Comparison of ENCODE assay signal across 10 cellular contexts in genomic region chr15:35690698-35691116, GRCh38.
DNase-seq lines count a peak whose midpoint lies in the region; ATAC-seq and TF ChIP-seq lines count a peak whose summit lies in the region.
"Had no signal": no experiment of that assay in that cellular context is flagged by ENCODE, and none has a peak within 500 bp of the region (broad histone marks: within the 10 kb centered on the region; RNA-seq: fewer than 3 reads in every experiment).

No MANE protein-coding gene starts in this region.

- ATAC-seq in GM21528 (IDR thresholded peaks at IDR 0.05; ENCODE audit: low FRiP score, unreplicated experiment): no peak
- ATAC-seq in GM21526 (IDR thresholded peaks at IDR 0.05; ENCODE audit: low FRiP score, unreplicated experiment): no peak

- H3K4me1 ChIP-seq in testis: peaks cover 28% of the 10 kb centered on the region

- H3K9me3 Mint-ChIP-seq in endothelial cell (ENCODE audit: unreplicated experiment) (no peaks in the 10 kb centered on the region), mesothelial cell of epicardium (peaks cover 2% of the 10 kb centered on the region)

- H3K27ac Mint-ChIP-seq in endothelial cell (ENCODE audit: unreplicated experiment) (peak overlapping the region; percentile 86), mesothelial cell of epicardium (peak overlapping the region; percentile 95)

- no peaks in the 10 kb centered on the region for H3K9me3 ChIP-seq in testis

- H3K36me3 Mint-ChIP-seq in endothelial cell (ENCODE audit: low read depth, unreplicated experiment) (no peaks in the 10 kb centered on the region), mesothelial cell of epicardium (no peaks in the 10 kb centered on the region)

- TF ChIP-seq POLR2A in testis (IDR thresholded peaks at IDR 0.05): no peak

- no peak for TF ChIP-seq CTCF in endothelial cell (IDR thresholded peaks at IDR 0.05; ENCODE audit: unreplicated experiment)
- no peak for TF ChIP-seq CTCF in mesothelial cell of epicardium (IDR thresholded peaks at IDR 0.05; ENCODE audit: unreplicated experiment)
- no peak for TF ChIP-seq CTCF in testis (IDR thresholded peaks at IDR 0.05)

- 15 to 17% methylated on average over 1 of the region's 1 CpG for WGBS in testis, 2 donors

- H3K4me1 Mint-ChIP-seq in endothelial cell (ENCODE audit: unreplicated experiment) (peaks cover 29% of the 10 kb centered on the region), mesothelial cell of epicardium (peaks cover 65% of the 10 kb centered on the region)

- no peaks in the 10 kb centered on the region for H3K27me3 Mint-ChIP-seq in endothelial cell (ENCODE audit: unreplicated experiment)
- no peaks in the 10 kb centered on the region for H3K27me3 Mint-ChIP-seq in mesothelial cell of epicardium (ENCODE audit: low read depth)

- H3K27ac ChIP-seq in testis: peak overlapping the region; percentile 35 to 92

- no peaks in the 10 kb centered on the region for H3K36me3 ChIP-seq in testis (ENCODE audit: low read depth, missing control alignments)

- intact Hi-C loops in testis (cut with DNase I; ENCODE audit: low total_unique reads): no loop called here

- no peak overlapping the region for H3K4me3 ChIP-seq in testis

- DNase-seq in RPMI7951 (ENCODE audit: low read depth) (peak; percentile 52), endothelial cell (ENCODE audit: low spot score) (no peak), mesothelial cell of epicardium (ENCODE audit: low spot score in 2 of 2, unreplicated experiment in 2 of 2) (no peak), testis (peak; percentile 54), OCI-M2 (lab: John Stamatoyannopoulos, UW; ENCODE audit: unreplicated experiment) (no peak), RPMI8226 (no peak)
- DNase-seq: activated CD8-positive, alpha-beta memory T cell treated with anti-CD3 and anti-CD28 coated beads, Interleukin-2, amount 50 U/mL, for 4 hours; EL had no signal

- no peak overlapping the region for H3K4me3 Mint-ChIP-seq in endothelial cell (ENCODE audit: unreplicated experiment)
- H3K4me3 Mint-ChIP-seq in mesothelial cell of epicardium: no peak overlapping the region

- no peaks in the 10 kb centered on the region for H3K27me3 ChIP-seq in testis

Comparison
In these comparisons a context has a peak if more than half of its experiments do, and no peak if none do; other contexts are left out.
1. DNase-seq: peak in RPMI7951 (single experiment) and testis (single experiment); none in endothelial cell (single experiment), mesothelial cell of epicardium (0 of 2), OCI-M2 (single experiment) and RPMI8226 (single experiment).